ENCODE assay signal across 1 cellular context in the genomic region with DNA sequence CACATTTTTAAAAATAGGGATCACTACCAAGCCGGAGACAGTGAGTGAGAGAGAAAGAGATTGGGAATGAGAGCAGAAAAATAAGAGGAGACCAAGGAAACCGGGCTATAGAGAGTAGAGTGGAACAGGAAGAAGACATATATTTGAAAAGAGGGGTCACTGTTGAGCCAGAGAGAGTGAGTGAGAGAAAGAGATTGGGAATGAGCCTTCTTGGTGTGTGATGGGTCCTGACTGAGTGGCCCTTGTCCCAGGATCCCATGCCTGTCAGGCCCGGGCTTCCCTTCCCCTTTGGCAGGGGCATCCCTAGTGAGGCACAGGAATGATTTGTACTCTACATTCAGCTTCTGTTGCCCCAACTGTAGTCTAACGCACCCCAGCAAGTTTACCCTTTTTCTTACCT.
TF ChIP-seq lines count a peak whose summit lies in the region.

No MANE protein-coding gene starts in this region.

TF ChIP-seq in H1, 55 proteins besides CTCF, POLR2A, EP300 and RAD21:
- TF ChIP-seq, protein P1, sequence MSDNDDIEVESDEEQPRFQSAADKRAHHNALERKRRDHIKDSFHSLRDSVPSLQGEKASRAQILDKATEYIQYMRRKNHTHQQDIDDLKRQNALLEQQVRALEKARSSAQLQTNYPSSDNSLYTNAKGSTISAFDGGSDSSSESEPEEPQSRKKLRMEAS (IDR thresholded peaks at IDR 0.05), result no peak
- TF ChIP-seq SP2 (IDR thresholded peaks at IDR 0.05; ENCODE audit: low read length) (no peak), EZH2 (IDR thresholded peaks at IDR 0.05; ENCODE audit: low read depth, low read length, severe bottlenecking) (no peak), HDAC6 (IDR thresholded peaks at IDR 0.05; ENCODE audit: low read depth, low read length) (no peak), SRF (IDR thresholded peaks at IDR 0.05; ENCODE audit: low read depth, low read length) (no peak), BACH1 (IDR thresholded peaks at IDR 0.05; ENCODE audit: low read length) (no peak), RNF2 (IDR thresholded peaks at IDR 0.05; ENCODE audit: borderline replicate concordance, low read depth, low read length, missing control alignments, poor library complexity, severe bottlenecking) (no peak), RXRA (IDR thresholded peaks at IDR 0.05; ENCODE audit: insufficient read depth, low read depth, low read length) (no peak), CBX8 (IDR thresholded peaks at IDR 0.05; ENCODE audit: borderline replicate concordance, low read depth, low read length) (no peak), SIX5 (IDR thresholded peaks at IDR 0.05; ENCODE audit: low read depth, low read length) (no peak), ZNF274 (IDR thresholded peaks at IDR 0.05; ENCODE audit: borderline replicate concordance, extremely low read depth, low read length) (no peak), SIRT6 (IDR thresholded peaks at IDR 0.05; ENCODE audit: low read length) (no peak)
- TF ChIP-seq, protein P2, sequence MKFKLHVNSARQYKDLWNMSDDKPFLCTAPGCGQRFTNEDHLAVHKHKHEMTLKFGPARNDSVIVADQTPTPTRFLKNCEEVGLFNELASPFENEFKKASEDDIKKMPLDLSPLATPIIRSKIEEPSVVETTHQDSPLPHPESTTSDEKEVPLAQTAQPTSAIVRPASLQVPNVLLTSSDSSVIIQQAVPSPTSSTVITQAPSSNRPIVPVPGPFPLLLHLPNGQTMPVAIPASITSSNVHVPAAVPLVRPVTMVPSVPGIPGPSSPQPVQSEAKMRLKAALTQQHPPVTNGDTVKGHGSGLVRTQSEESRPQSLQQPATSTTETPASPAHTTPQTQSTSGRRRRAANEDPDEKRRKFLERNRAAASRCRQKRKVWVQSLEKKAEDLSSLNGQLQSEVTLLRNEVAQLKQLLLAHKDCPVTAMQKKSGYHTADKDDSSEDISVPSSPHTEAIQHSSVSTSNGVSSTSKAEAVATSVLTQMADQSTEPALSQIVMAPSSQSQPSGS (IDR thresholded peaks at IDR 0.05; ENCODE audit: low read length), result no peak
- TF ChIP-seq, protein P3, sequence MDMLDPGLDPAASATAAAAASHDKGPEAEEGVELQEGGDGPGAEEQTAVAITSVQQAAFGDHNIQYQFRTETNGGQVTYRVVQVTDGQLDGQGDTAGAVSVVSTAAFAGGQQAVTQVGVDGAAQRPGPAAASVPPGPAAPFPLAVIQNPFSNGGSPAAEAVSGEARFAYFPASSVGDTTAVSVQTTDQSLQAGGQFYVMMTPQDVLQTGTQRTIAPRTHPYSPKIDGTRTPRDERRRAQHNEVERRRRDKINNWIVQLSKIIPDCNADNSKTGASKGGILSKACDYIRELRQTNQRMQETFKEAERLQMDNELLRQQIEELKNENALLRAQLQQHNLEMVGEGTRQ (IDR thresholded peaks at IDR 0.05; ENCODE audit: low read length), result no peak
TF ChIP-seq in H1: peak in this region for 0.
